Comparison of ENCODE assay signal across 11 cellular contexts in genomic region chr1:40421348-40421693, GRCh38. TPM values are rescaled to one million over a fixed set of nuclear protein-coding genes. Genes with fewer than 3 reads are reported as not detected.
DNase-seq lines count a peak whose midpoint lies in the region; ATAC-seq and TF ChIP-seq lines count a peak whose summit lies in the region.
"Had no signal": no experiment of that assay in that cellular context is flagged by ENCODE, and none has a peak within 500 bp of the region (broad histone marks: within the 10 kb centered on the region; RNA-seq: fewer than 3 reads in every experiment).

No MANE protein-coding gene starts in this region.

- ATAC-seq in activated CD4-positive, alpha-beta T cell treated with anti-CD3 and anti-CD28 coated beads for 36 hours: no peak

- no peak overlapping the region for H3K4me3 Mint-ChIP-seq in activated CD4-positive, alpha-beta T cell treated with anti-CD3 and anti-CD28 coated beads for 36 hours
- H3K4me3 Mint-ChIP-seq: activated naive CD4-positive, alpha-beta T cell treated with anti-CD3 and anti-CD28 coated beads, Interleukin-2, amount 50 U/mL, for 24 hours; nephron progenitor cell had no signal

- H3F3A ChIP-seq in PC-9 (ENCODE audit: insufficient read depth, low read depth): no peaks in the 10 kb centered on the region

- H3K4me3 ChIP-seq in dorsolateral prefrontal cortex (peak overlapping the region in 28 of 59 donors; percentile 0 to 44 (median 20)), neuronal stem cell (ENCODE audit: low read length in 2 of 2) (no peak overlapping the region), PC-9 (no peak overlapping the region), sigmoid colon (no peak overlapping the region)

- H3K79me1 ChIP-seq in neuronal stem cell (ENCODE audit: low read depth, low read length): no peaks in the 10 kb centered on the region

- H4K20me1 ChIP-seq in PC-9 (ENCODE audit: insufficient read depth): no peaks in the 10 kb centered on the region

- H3K36me3 ChIP-seq in neuronal stem cell (replicated peaks in 1 of 2; ENCODE audit: control insufficient read depth in 2 of 2, insufficient read depth in 2 of 2, low read length in 2 of 2) (peaks cover 6 to 28% of the 10 kb centered on the region in 2 donors), PC-9 (ENCODE audit: low read depth) (peaks cover 9% of the 10 kb centered on the region; the same call in 1 of the 2 replicates), sigmoid colon (peaks cover 0 to 34% (median 11%) of the 10 kb centered on the region in 4 donors)

- no peak overlapping the region for H3K18ac ChIP-seq in neuronal stem cell (ENCODE audit: low read length)

- H2AK5ac ChIP-seq in neuronal stem cell (ENCODE audit: low read depth, low read length): no peak overlapping the region

- H3K9me3 Mint-ChIP-seq in activated CD4-positive, alpha-beta T cell treated with anti-CD3 and anti-CD28 coated beads for 36 hours (ENCODE audit: low read depth): no peaks in the 10 kb centered on the region
- H3K9me3 Mint-ChIP-seq: activated naive CD4-positive, alpha-beta T cell treated with anti-CD3 and anti-CD28 coated beads, Interleukin-2, amount 50 U/mL, for 24 hours; nephron progenitor cell had no signal

- no peaks in the 10 kb centered on the region for H3K27me3 Mint-ChIP-seq in activated CD4-positive, alpha-beta T cell treated with anti-CD3 and anti-CD28 coated beads for 36 hours
- H3K27me3 Mint-ChIP-seq: activated naive CD4-positive, alpha-beta T cell treated with anti-CD3 and anti-CD28 coated beads, Interleukin-2, amount 50 U/mL, for 24 hours had no signal

- H3K9me3 ChIP-seq in neuronal stem cell (replicated peaks in 1 of 2; ENCODE audit: control insufficient read depth in 2 of 2, insufficient read depth in 1 of 2, low read depth in 1 of 2, low read length in 2 of 2) (no peaks in the 10 kb centered on the region), PC-9 (ENCODE audit: insufficient read depth, low read depth) (no peaks in the 10 kb centered on the region), sigmoid colon (no peaks in the 10 kb centered on the region)

- H3K9ac ChIP-seq in neuronal stem cell (ENCODE audit: low read depth, low read length, poor library complexity): no peak overlapping the region

- H3K27ac Mint-ChIP-seq in activated CD4-positive, alpha-beta T cell treated with anti-CD3 and anti-CD28 coated beads for 36 hours: no peak overlapping the region

- H2BK15ac ChIP-seq in neuronal stem cell (ENCODE audit: low read length): no peak overlapping the region

- intact Hi-C loops in dorsolateral prefrontal cortex (cut with DNase I): no loop called here
- intact Hi-C loops in activated CD4-positive, alpha-beta T cell treated with anti-CD3 and anti-CD28 coated beads for 36 hours (cut with DNase I, micrococcal nuclease): no loop called here
- intact Hi-C loops in PC-9 (cut with micrococcal nuclease; ENCODE audit: unreplicated experiment): no loop called here
- intact Hi-C loops in sigmoid colon (cut with DNase I): no loop called here

- DNase-seq in ELF-1 (ENCODE audit: low read depth, low spot score) (peak; percentile 5), NCI-H2227 treated with DMSO at 0.1 percent for 48 hours (lab: John Stamatoyannopoulos, UW) (peak; percentile 19), dorsolateral prefrontal cortex (peak in 1 of 10 donors; percentile 24), neuronal stem cell (ENCODE audit: low spot score) (peak; percentile 27), PC-9 (no peak), sigmoid colon (no peak)
- DNase-seq in activated CD4-positive, alpha-beta T cell treated with anti-CD3 and anti-CD28 coated beads for 36 hours: no peak
- DNase-seq in activated CD4-positive, alpha-beta T cell treated with anti-CD3 and anti-CD28 coated beads for 4 hours: no peak
- DNase-seq: nephron progenitor cell had no signal

- no peak overlapping the region for H3K4me2 ChIP-seq in neuronal stem cell (ENCODE audit: insufficient read depth, low read length, poor library complexity, severe bottlenecking)
- no peak overlapping the region for H3K4me2 ChIP-seq in PC-9

- WGBS in neuronal stem cell (ENCODE audit: extremely low coverage in 2 of 2, insufficient read length in 2 of 2, insufficient replicate concordance in 1 of 2), 2 donors: no CpG with 5 or more reads among the region's 8 CpGs
- 68 to 87% methylated on average over 8 of the region's 8 CpGs for WGBS in sigmoid colon, 2 donors

- CTCF ChIA-PET in activated CD4-positive, alpha-beta T cell treated with anti-CD3 and anti-CD28 coated beads for 36 hours (lab: Charles Lee): interaction anchor here (0.6 to 0.8 kb wide), 3 partner anchors 17 to 414 kb away, joined by 3 read pairs; no protein-coding TSS in a partner anchor
- CTCF ChIA-PET in PC-9 (lab: Charles Lee): no interaction called here

- no peak overlapping the region for H2BK5ac ChIP-seq in neuronal stem cell (ENCODE audit: low read length)

- peak overlapping the region; percentile 57 for H2AFZ ChIP-seq in neuronal stem cell (ENCODE audit: low read length)
- H2AFZ ChIP-seq in PC-9: no peak overlapping the region

- no peaks in the 10 kb centered on the region for H3K27me3 ChIP-seq in dorsolateral prefrontal cortex
- H3K27me3 ChIP-seq in neuronal stem cell (ENCODE audit: control insufficient read depth in 3 of 3, insufficient read depth in 3 of 3, low read depth in 1 of 3, low read length in 3 of 3): no peaks in the 10 kb centered on the region
- no peaks in the 10 kb centered on the region for H3K27me3 ChIP-seq in PC-9 (ENCODE audit: insufficient read depth, low read depth)
- H3K27me3 ChIP-seq in sigmoid colon: no peaks in the 10 kb centered on the region

- no TSS peak for BruUV-seq in PC-9 (replicated peaks; lab: Mats Ljungman, UMichigan)

- peaks cover 83% of the 10 kb centered on the region for H3K36me3 Mint-ChIP-seq in activated CD4-positive, alpha-beta T cell treated with anti-CD3 and anti-CD28 coated beads for 36 hours (ENCODE audit: low read depth)

- peaks cover 11% of the 10 kb centered on the region for H3K4me1 Mint-ChIP-seq in activated CD4-positive, alpha-beta T cell treated with anti-CD3 and anti-CD28 coated beads for 36 hours

- no peaks in the 10 kb centered on the region for H3K79me2 ChIP-seq in PC-9 (ENCODE audit: low read depth)

- no peak for TF ChIP-seq CTCF in dorsolateral prefrontal cortex (IDR thresholded peaks at IDR 0.05 in 54 of 56, conservative IDR thresholded peaks at IDR 0.05 in 2 of 56; ENCODE audit: low read depth in 1 of 56, partially characterized antibody in 56 of 56)
- TF ChIP-seq CTCF in PC-9 (conservative IDR thresholded peaks at IDR 0.05): no peak
- no peak for TF ChIP-seq CTCF in sigmoid colon (IDR thresholded peaks at IDR 0.05)

- no peak overlapping the region for H3K23ac ChIP-seq in neuronal stem cell (ENCODE audit: low read depth, low read length, poor library complexity)

- POLR2A ChIA-PET in activated CD4-positive, alpha-beta T cell treated with anti-CD3 and anti-CD28 coated beads for 36 hours (lab: Charles Lee): no interaction called here
- POLR2A ChIA-PET in PC-9 (lab: Charles Lee; ENCODE audit: unreplicated experiment): no interaction called here

- no peak for TF ChIP-seq POLR2A in sigmoid colon (IDR thresholded peaks at IDR 0.05)

- peaks cover 16 to 17% of the 10 kb centered on the region in 2 donors for H3K4me1 ChIP-seq in neuronal stem cell (ENCODE audit: control insufficient read depth in 2 of 2, insufficient read depth in 1 of 2, low read depth in 1 of 2, low read length in 2 of 2)
- H3K4me1 ChIP-seq in PC-9 (replicated peaks; ENCODE audit: insufficient read depth): no peaks in the 10 kb centered on the region
- H3K4me1 ChIP-seq in sigmoid colon: no peaks in the 10 kb centered on the region

- no peak overlapping the region for H3K14ac ChIP-seq in neuronal stem cell (ENCODE audit: low read length)

- no peak overlapping the region for H4K8ac ChIP-seq in neuronal stem cell (ENCODE audit: low read depth, low read length)

- H3K27ac ChIP-seq in dorsolateral prefrontal cortex (peak overlapping the region in 54 of 59 donors; percentile 7 to 82 (median 62)), neuronal stem cell (replicated peaks; ENCODE audit: low read length) (peak overlapping the region; percentile 18), PC-9 (no peak overlapping the region), sigmoid colon (no peak overlapping the region)
- H3K27ac ChIP-seq: HL-60 had no signal

- no peak overlapping the region for H3K4ac ChIP-seq in neuronal stem cell (ENCODE audit: low read length)

- H2BK12ac ChIP-seq in neuronal stem cell (ENCODE audit: low read length): no peak overlapping the region

- H2BK120ac ChIP-seq in neuronal stem cell (ENCODE audit: low read depth, low read length): no peak overlapping the region

- TF ChIP-seq EP300 in sigmoid colon (IDR thresholded peaks at IDR 0.05): no peak

- H4K91ac ChIP-seq in neuronal stem cell (ENCODE audit: low read depth, low read length, poor library complexity): no peak overlapping the region

- no peaks in the 10 kb centered on the region for H3K9me2 ChIP-seq in PC-9 (ENCODE audit: insufficient read depth)

RNA-seq across cellular contexts. Expression of gene ZFP69B, which starts 29.0 kb away (rescaled TPM):
- total RNA-seq in dorsolateral prefrontal cortex (10 to 100 TPM in 94 of 120 experiments, 1 to 10 TPM in 26; 5.1 to 18.3 (median 12.0) TPM), PC-9 (2021) (3.7 TPM in 2 replicates), sigmoid colon (under 1 TPM; 0.14 to 0.99 (median 0.63) TPM)
- polyA plus RNA-seq in neuronal stem cell (2013, experiment 1 of 2): 5.8 TPM
- polyA plus RNA-seq in neuronal stem cell (2013, experiment 2 of 2): 5.6 TPM
- total RNA-seq in activated CD4-positive, alpha-beta T cell treated with anti-CD3 and anti-CD28 coated beads for 36 hours: 1 to 10 TPM; 4.6 to 5.3 TPM
- 1 to 10 TPM in 2 of 3 donors, not detected in 1; 1.2 to 1.8 TPM for polyA plus RNA-seq in sigmoid colon

RNA-seq across cellular contexts. Expression of gene SMAP2, which starts 47.8 kb away (rescaled TPM):
- 100 to 1,000 TPM in 80 of 120 experiments, 10 to 100 TPM in 40; 58.5 to 148 (median 109) TPM for total RNA-seq in dorsolateral prefrontal cortex
- polyA plus RNA-seq in neuronal stem cell (2013, experiment 1 of 2): 12.8 TPM
- polyA plus RNA-seq in neuronal stem cell (2013, experiment 2 of 2): 12.4 TPM
- total RNA-seq in activated CD4-positive, alpha-beta T cell treated with anti-CD3 and anti-CD28 coated beads for 36 hours: 100 to 1,000 TPM; 241 to 258 TPM
- 12.9 and 19.7 TPM in 2 replicates for total RNA-seq in PC-9 (2021)
- 10 to 100 TPM; 20.5 to 28.5 (median 25.5) TPM for total RNA-seq in sigmoid colon
- 100 to 1,000 TPM in 1 of 3 donors, 10 to 100 TPM in 2; 22.8 to 113 (median 24.3) TPM for polyA plus RNA-seq in sigmoid colon

RNA-seq across cellular contexts. Expression of gene ZFP69, which starts 55.8 kb away (rescaled TPM):
- total RNA-seq in dorsolateral prefrontal cortex (1 to 10 TPM in 119 of 120 experiments, under 1 TPM in 1; 0.95 to 5.3 (median 2.8) TPM), PC-9 (2021) (3.7 and 4.8 TPM in 2 replicates), sigmoid colon (1 to 10 TPM; 2.3 to 7.2 (median 3.7) TPM)
- 3.7 TPM for polyA plus RNA-seq in neuronal stem cell (2013, experiment 1 of 2)
- polyA plus RNA-seq in neuronal stem cell (2013, experiment 2 of 2): 4.4 TPM
- 1 to 10 TPM; 4.6 to 5.4 TPM for total RNA-seq in activated CD4-positive, alpha-beta T cell treated with anti-CD3 and anti-CD28 coated beads for 36 hours
- 1 to 10 TPM in 2 of 3 donors, under 1 TPM in 1; 0.92 to 2.5 (median 1.8) TPM for polyA plus RNA-seq in sigmoid colon

Comparison
In these comparisons a context has a peak if more than half of its experiments do, and no peak if none do; other contexts are left out.
1. DNase-seq: peak in ELF-1 (single experiment), NCI-H2227 treated with DMSO at 0.1 percent for 48 hours (single experiment) and neuronal stem cell (single experiment); none in activated CD4-positive, alpha-beta T cell treated with anti-CD3 and anti-CD28 coated beads for 36 hours (single experiment), PC-9 (0 of 2), sigmoid colon (single experiment) and activated CD4-positive, alpha-beta T cell treated with anti-CD3 and anti-CD28 coated beads for 4 hours (0 of 2).
2. H3K27ac ChIP-seq: peak in dorsolateral prefrontal cortex (54 of 59) and neuronal stem cell (single experiment); none in PC-9 (single experiment) and sigmoid colon (0 of 4).